In the genomic region with DNA sequence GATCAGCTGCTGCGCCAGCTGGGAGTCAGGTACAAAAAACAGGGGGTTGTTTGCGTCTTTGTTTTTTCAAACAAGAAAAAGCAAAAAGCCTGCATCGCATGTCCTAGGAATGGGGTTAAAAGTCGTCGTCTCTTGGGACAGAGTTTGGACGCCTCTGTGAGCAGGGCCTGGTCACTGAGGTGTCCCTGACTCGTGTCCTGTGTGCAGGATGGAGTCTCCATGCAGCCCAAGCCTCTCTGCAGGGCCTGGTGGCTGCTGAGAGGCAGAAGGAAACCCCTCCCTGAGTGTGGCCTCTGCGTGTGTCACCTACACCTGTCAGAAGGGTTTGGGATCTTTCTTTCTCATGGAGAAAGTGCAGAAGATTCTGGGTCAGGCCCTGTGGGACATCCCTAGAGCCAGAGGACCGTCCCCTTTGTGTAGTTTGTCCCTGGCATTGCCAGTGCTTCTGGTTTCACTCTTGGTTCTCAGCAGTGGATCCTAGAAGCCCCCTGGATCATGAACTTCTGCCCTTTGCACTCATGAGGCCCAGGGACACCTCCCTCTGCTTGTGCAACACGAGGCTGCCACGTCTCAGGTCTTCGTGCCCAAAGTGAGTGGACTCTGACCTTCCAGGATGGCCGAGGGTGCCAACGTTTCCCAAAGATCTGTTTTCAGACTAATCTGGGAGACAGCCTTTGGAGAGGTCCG, we compare ENCODE assay signal across 20 cellular contexts.
DNase-seq lines count a peak whose midpoint lies in the region; ATAC-seq lines count a peak whose summit lies in the region.
"Had no signal": no experiment of that assay in that cellular context is flagged by ENCODE, and none has a peak within 500 bp of the region (broad histone marks: within the 10 kb centered on the region; RNA-seq: fewer than 3 reads in every experiment).

No MANE protein-coding gene starts in this region.

- peak; percentile 12 for DNase-seq in Right ventricle myocardium superior
- DNase-seq in right cardiac atrium = no peak
- peak; percentile 93 for DNase-seq in left lobe of liver (ENCODE audit: low spot score)
- peak; percentile 30 to 33 for DNase-seq in aorta
- no peak for DNase-seq in NCI-H526 treated with DMSO at 0.1 percent for 48 hours (lab: John Stamatoyannopoulos, UW)
- DNase-seq in T-cell = no peak
- DNase-seq: 8988T; CD4-positive, CD25-positive, alpha-beta regulatory T cell; COR-L47; DMS 273 treated with DMSO at 0.1 percent for 48 hours; DND-41; H7; MM.1S; NCI-H1105; NCI-H2081 treated with DMSO at 0.1 percent for 48 hours; NCI-H446 treated with DMSO at 0.1 percent for 48 hours had no signal

- peaks cover 18% of the 10 kb centered on the region for H3K36me3 Mint-ChIP-seq in T-cell

- H3K9me3 ChIP-seq in right cardiac atrium (ENCODE audit: control insufficient read depth, low read length) (no peaks in the 10 kb centered on the region), muscle layer of duodenum (ENCODE audit: control insufficient read depth in 1 of 2, low read length in 2 of 2) (no peaks in the 10 kb centered on the region), aorta (ENCODE audit: control insufficient read depth, low read length) (no peaks in the 10 kb centered on the region)

- H3K27ac ChIP-seq in right cardiac atrium (ENCODE audit: low read length) = no peak overlapping the region
- H3K27ac ChIP-seq in muscle layer of duodenum (ENCODE audit: low read length) = peak overlapping the region; percentile 19
- H3K27ac ChIP-seq in aorta (ENCODE audit: low read depth in 1 of 2, low read length in 2 of 2) = no peak overlapping the region

- no peaks in the 10 kb centered on the region for H3K9me3 Mint-ChIP-seq in T-cell
- H3K9me3 Mint-ChIP-seq: CD4-positive, CD25-positive, alpha-beta regulatory T cell had no signal

- H3K4me3 ChIP-seq in right cardiac atrium (ENCODE audit: low read length) (no peak overlapping the region), muscle layer of duodenum (ENCODE audit: low read depth in 1 of 2, low read length in 2 of 2) (no peak overlapping the region), aorta (ENCODE audit: low read length in 2 of 2) (no peak overlapping the region)

- intact Hi-C loops in Right ventricle myocardium superior (cut with DNase I) = no loop called here
- intact Hi-C loops in right cardiac atrium (cut with DNase I) = no loop called here
- intact Hi-C loops in aorta (cut with DNase I) = no loop called here

- H3K36me3 ChIP-seq in muscle layer of duodenum (ENCODE audit: control insufficient read depth in 1 of 2, insufficient read depth in 2 of 2, low read length in 2 of 2) (peaks cover 0 to 3% of the 10 kb centered on the region in 2 donors), aorta (ENCODE audit: control insufficient read depth in 1 of 2, insufficient read depth in 2 of 2, low read length in 1 of 2) (no peaks in the 10 kb centered on the region)

- no peaks in the 10 kb centered on the region for H3K27me3 ChIP-seq in right cardiac atrium (ENCODE audit: control insufficient read depth, insufficient read depth)
- no peaks in the 10 kb centered on the region for H3K27me3 ChIP-seq in muscle layer of duodenum (ENCODE audit: low read depth, low read length)
- no peaks in the 10 kb centered on the region for H3K27me3 ChIP-seq in aorta (ENCODE audit: control insufficient read depth in 1 of 2, insufficient read depth in 2 of 2, low read length in 1 of 2)

- POLR2A ChIA-PET in T-cell (lab: Charles Lee) = no interaction called here

- H3K27me3 Mint-ChIP-seq in T-cell = no peaks in the 10 kb centered on the region
- H3K27me3 Mint-ChIP-seq: B cell; CD4-positive, CD25-positive, alpha-beta regulatory T cell had no signal

- CTCF ChIA-PET in T-cell (lab: Charles Lee) = no interaction called here

- no peak overlapping the region for H3K27ac Mint-ChIP-seq in T-cell
- H3K27ac Mint-ChIP-seq: B cell; CD4-positive, CD25-positive, alpha-beta regulatory T cell had no signal

- H3K4me1 Mint-ChIP-seq in T-cell = peaks cover 8 to 11% (median 9%) of the 10 kb centered on the region in 3 donors

- ATAC-seq in Right ventricle myocardium superior (ENCODE audit: poor library complexity) (no peak), right cardiac atrium (no peak), left lobe of liver (peak; percentile 65), aorta (ENCODE audit: low FRiP score) (no peak), GM18873 (IDR thresholded peaks at IDR 0.05; ENCODE audit: low FRiP score, unreplicated experiment) (no peak), T-cell (replicated peaks in 1 of 4) (no peak)
- ATAC-seq: Panc1 had no signal

- H3K4me3 Mint-ChIP-seq in T-cell = no peak overlapping the region
- H3K4me3 Mint-ChIP-seq: B cell; CD4-positive, CD25-positive, alpha-beta regulatory T cell had no signal

- H3K4me1 ChIP-seq in right cardiac atrium (ENCODE audit: control insufficient read depth, insufficient read depth, low read length) (no peaks in the 10 kb centered on the region), muscle layer of duodenum (ENCODE audit: control insufficient read depth in 1 of 2, insufficient read depth in 2 of 2, low read length in 2 of 2) (peaks cover 0 to 4% of the 10 kb centered on the region in 2 donors), aorta (ENCODE audit: control insufficient read depth in 1 of 2, insufficient read depth in 2 of 2, low read length in 2 of 2) (no peaks in the 10 kb centered on the region)

- 79% methylated on average over 15 of the region's 15 CpGs for WGBS in right cardiac atrium
- 86 to 89% methylated on average over 15 of the region's 15 CpGs for WGBS in aorta, 2 donors

Comparison
In these comparisons a context has a peak if more than half of its experiments do, and no peak if none do; other contexts are left out.
1. DNase-seq: peak in Right ventricle myocardium superior (single experiment), left lobe of liver (single experiment) and aorta (2 of 2); none in right cardiac atrium (0 of 3), NCI-H526 treated with DMSO at 0.1 percent for 48 hours (single experiment) and T-cell (0 of 34).